In genomic region chr2:162720559-162721271, GRCh38 we compare ENCODE assay signal across 28 cellular contexts.
DNase-seq lines count a peak whose midpoint lies in the region; ATAC-seq lines count a peak whose summit lies in the region.
"Had no signal": no experiment of that assay in that cellular context is flagged by ENCODE, and none has a peak within 500 bp of the region (broad histone marks: within the 10 kb centered on the region; RNA-seq: fewer than 3 reads in every experiment).

No MANE protein-coding gene starts in this region.

- POLR2A ChIA-PET in activated CD4-positive, alpha-beta T cell treated with anti-CD3 and anti-CD28 coated beads, Interleukin-2, amount 10 ng/mL, durations not matched to agents 7 days and 5 days (lab: Charles Lee): no interaction called here

- no peak for DNase-seq in activated CD8-positive, alpha-beta memory T cell treated with anti-CD3 and anti-CD28 coated beads for 24 hours
- DNase-seq in activated CD4-positive, alpha-beta T cell treated with anti-CD3 and anti-CD28 coated beads, Interleukin-2, amount 10 ng/mL, durations not matched to agents 7 days and 5 days: no peak
- no peak for DNase-seq in activated effector memory CD4-positive, alpha-beta T cell treated with anti-CD3 and anti-CD28 coated beads, Interleukin-2, amount 50 U/mL, for 16 hours
- DNase-seq: activated B cell treated with CpG ODN at 0.5 μM for 24 hours; activated CD4-positive, alpha-beta T cell treated with anti-CD3 and anti-CD28 coated beads, Interleukin-2, amount 50 U/mL, for 48 hours; AML-193; CD8-positive, alpha-beta T cell; effector CD4-positive, alpha-beta T cell; EL; NCI-H1092; NCI-H187 treated with DMSO at 0.1 percent for 48 hours; NCI-H2171 treated with DMSO at 0.1 percent for 48 hours; NCI-H524 treated with DMSO at 0.1 percent for 48 hours; SIG-M5; sigmoid colon; stimulated activated CD4-positive, alpha-beta T cell treated with anti-CD3 and anti-CD28 coated beads, Interleukin-4, amount 100 ng/mL, for 24 hours; T1000; trophoblast cell had no signal

- H3K27ac Mint-ChIP-seq in activated CD4-positive, alpha-beta T cell treated with anti-CD3 and anti-CD28 coated beads, Interleukin-2, amount 10 ng/mL, durations not matched to agents 7 days and 5 days: no peak overlapping the region
- H3K27ac Mint-ChIP-seq: activated B cell treated with CpG ODN at 0.5 μM for 24 hours; activated naive CD4-positive, alpha-beta T cell treated with anti-CD3 and anti-CD28 coated beads, Interleukin-2, amount 50 U/mL, for 72 hours; activated T-helper 2 cell treated with anti-CD3 and anti-CD28 coated beads, Interferon-gamma antibody, Interleukin-2, Interleukin-4, amounts not matched to agents 10 μg/mL and 5 μg/mL and 100 μg/mL, durations not matched to agents 14 hours and 24 hours and 36 hours; CD8-positive, alpha-beta T cell; GM23338; stimulated activated effector memory CD8-positive, alpha-beta T cell treated with anti-CD3 and anti-CD28 coated beads, Interleukin-12 subunit alpha, Interleukin-12 subunit beta, amount 100 ng/mL, for 72 hours had no signal

- peaks cover 7% of the 10 kb centered on the region for H3K9me3 Mint-ChIP-seq in activated CD4-positive, alpha-beta T cell treated with anti-CD3 and anti-CD28 coated beads, Interleukin-2, amount 10 ng/mL, durations not matched to agents 7 days and 5 days
- H3K9me3 Mint-ChIP-seq: activated T-helper 2 cell treated with anti-CD3 and anti-CD28 coated beads, Interferon-gamma antibody, Interleukin-2, Interleukin-4, amounts not matched to agents 10 μg/mL and 5 μg/mL and 100 μg/mL, durations not matched to agents 14 hours and 24 hours and 36 hours had no signal

- peak; percentile 85 for ATAC-seq in GM18517 (IDR thresholded peaks at IDR 0.05; ENCODE audit: unreplicated experiment)
- peak; percentile 56 for ATAC-seq in GM19455 (IDR thresholded peaks at IDR 0.05; ENCODE audit: unreplicated experiment)
- ATAC-seq in HG02798 (IDR thresholded peaks at IDR 0.05; ENCODE audit: poor library complexity, unreplicated experiment): peak; percentile 81
- peak; percentile 82 for ATAC-seq in HG03520 (IDR thresholded peaks at IDR 0.05; ENCODE audit: unreplicated experiment)
- no peak for ATAC-seq in GM18511 (IDR thresholded peaks at IDR 0.05; ENCODE audit: unreplicated experiment)
- ATAC-seq: A549; activated naive CD4-positive, alpha-beta T cell treated with anti-CD3 and anti-CD28 coated beads, Interleukin-2, amount 50 U/mL, for 72 hours; CD8-positive, alpha-beta T cell; GM23338; stimulated activated effector memory CD8-positive, alpha-beta T cell treated with anti-CD3 and anti-CD28 coated beads, Interleukin-12 subunit alpha, Interleukin-12 subunit beta, amount 100 ng/mL, for 72 hours had no signal

- H3K36me3 Mint-ChIP-seq in activated CD4-positive, alpha-beta T cell treated with anti-CD3 and anti-CD28 coated beads, Interleukin-2, amount 10 ng/mL, durations not matched to agents 7 days and 5 days (ENCODE audit: low read depth): no peaks in the 10 kb centered on the region
- H3K36me3 Mint-ChIP-seq: activated naive CD4-positive, alpha-beta T cell treated with anti-CD3 and anti-CD28 coated beads, Interleukin-2, amount 50 U/mL, for 72 hours; CD8-positive, alpha-beta T cell; stimulated activated effector memory CD8-positive, alpha-beta T cell treated with anti-CD3 and anti-CD28 coated beads, Interleukin-12 subunit alpha, Interleukin-12 subunit beta, amount 100 ng/mL, for 72 hours had no signal

- CTCF ChIA-PET in activated CD4-positive, alpha-beta T cell treated with anti-CD3 and anti-CD28 coated beads, Interleukin-2, amount 10 ng/mL, durations not matched to agents 7 days and 5 days (lab: Charles Lee): no interaction called here

- H3K27me3 Mint-ChIP-seq in activated CD4-positive, alpha-beta T cell treated with anti-CD3 and anti-CD28 coated beads, Interleukin-2, amount 10 ng/mL, durations not matched to agents 7 days and 5 days: no peaks in the 10 kb centered on the region
- H3K27me3 Mint-ChIP-seq: activated B cell treated with CpG ODN at 0.5 μM for 24 hours had no signal

- H3K4me1 Mint-ChIP-seq in activated CD4-positive, alpha-beta T cell treated with anti-CD3 and anti-CD28 coated beads, Interleukin-2, amount 10 ng/mL, durations not matched to agents 7 days and 5 days: no peaks in the 10 kb centered on the region
- H3K4me1 Mint-ChIP-seq: activated B cell treated with CpG ODN at 0.5 μM for 24 hours; stimulated activated effector memory CD8-positive, alpha-beta T cell treated with anti-CD3 and anti-CD28 coated beads, Interleukin-12 subunit alpha, Interleukin-12 subunit beta, amount 100 ng/mL, for 72 hours had no signal

- no peak overlapping the region for H3K4me3 Mint-ChIP-seq in activated CD4-positive, alpha-beta T cell treated with anti-CD3 and anti-CD28 coated beads, Interleukin-2, amount 10 ng/mL, durations not matched to agents 7 days and 5 days
- H3K4me3 Mint-ChIP-seq: activated B cell treated with CpG ODN at 0.5 μM for 24 hours; CD8-positive, alpha-beta T cell; GM23338; stimulated activated effector memory CD8-positive, alpha-beta T cell treated with anti-CD3 and anti-CD28 coated beads, Interleukin-12 subunit alpha, Interleukin-12 subunit beta, amount 100 ng/mL, for 72 hours had no signal
